Comparison of ENCODE assay signal across 8 cellular contexts in the genomic region with DNA sequence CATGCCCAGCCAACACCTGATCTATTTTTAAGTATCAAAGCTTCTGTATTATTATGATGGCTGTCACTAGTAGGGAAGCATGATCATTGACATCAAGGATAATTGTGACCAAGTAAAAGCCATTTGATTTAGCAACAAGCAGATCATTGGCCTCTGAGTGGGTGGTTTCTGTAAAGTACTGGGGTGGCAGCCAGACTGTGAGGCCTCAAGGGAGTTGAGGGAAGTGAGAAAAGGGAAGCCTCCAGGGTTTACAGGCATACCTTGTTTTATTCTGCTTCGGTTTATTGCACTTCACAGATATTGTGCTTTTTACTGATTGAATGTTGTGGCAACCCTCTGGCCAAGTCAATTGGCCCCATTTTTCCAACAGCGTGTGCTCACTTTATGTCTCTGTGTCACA.
DNase-seq lines count a peak whose midpoint lies in the region; ATAC-seq, FAIRE-seq and TF ChIP-seq lines count a peak whose summit lies in the region.

No MANE protein-coding gene starts in this region.

- no peaks in the 10 kb centered on the region for H3K9me3 Mint-ChIP-seq in WTC11

- no peak overlapping the region for H2AFZ ChIP-seq in Karpas-422 (ENCODE audit: low read length)

- no peak overlapping the region for H3K27ac ChIP-seq in Karpas-422 (ENCODE audit: low read length)
- H3K27ac ChIP-seq in lower lobe of right lung: no peak overlapping the region

- TF ChIP-seq CTCF in lower lobe of right lung (IDR thresholded peaks at IDR 0.05) (no peak), WTC11 (IDR thresholded peaks at IDR 0.05) (no peak)

- ATAC-seq in GM18520 (IDR thresholded peaks at IDR 0.05; ENCODE audit: unreplicated experiment): peak; percentile 37
- ATAC-seq in GM21723 (IDR thresholded peaks at IDR 0.05; ENCODE audit: unreplicated experiment): peak; percentile 71
- peak; percentile 70 to 82 for ATAC-seq in lower lobe of right lung
- ATAC-seq in WTC11: no peak

- H3K4me1 ChIP-seq in Karpas-422 (ENCODE audit: low read length) (peaks cover 10% of the 10 kb centered on the region), lower lobe of right lung (no peaks in the 10 kb centered on the region)

- intact Hi-C loops in lower lobe of right lung (cut with DNase I): no loop called here

- CTCF ChIA-PET in WTC11 (lab: Charles Lee): no interaction called here

- H3K36me3 Mint-ChIP-seq in WTC11: no peaks in the 10 kb centered on the region

- H3K27me3 ChIP-seq in Karpas-422 (ENCODE audit: low read length): no peaks in the 10 kb centered on the region
- H3K27me3 ChIP-seq in lower lobe of right lung (ENCODE audit: low read depth): no peaks in the 10 kb centered on the region

- H3K4me1 Mint-ChIP-seq in WTC11: peaks cover 7% of the 10 kb centered on the region

- no peak overlapping the region for H3K9ac ChIP-seq in Karpas-422 (ENCODE audit: low read length)

- H3K9me3 ChIP-seq in Karpas-422 (ENCODE audit: low read length): no peaks in the 10 kb centered on the region
- H3K9me3 ChIP-seq in lower lobe of right lung: no peaks in the 10 kb centered on the region

- no peak overlapping the region for H3K4me3 Mint-ChIP-seq in WTC11

- FAIRE-seq in urothelium cell line (lab: Jason Lieb, UNC): no peak

- H3K4me2 ChIP-seq in Karpas-422 (ENCODE audit: low read depth, low read length, poor library complexity, severe bottlenecking): no peak overlapping the region

- peaks cover 35% of the 10 kb centered on the region for H3K27me3 Mint-ChIP-seq in WTC11 (ENCODE audit: low read depth)

- no peaks in the 10 kb centered on the region for H4K20me1 ChIP-seq in Karpas-422 (ENCODE audit: insufficient read depth, low read depth, low read length)

- H3K27ac Mint-ChIP-seq in WTC11: no peak overlapping the region

- no peaks in the 10 kb centered on the region for H3K79me2 ChIP-seq in Karpas-422 (ENCODE audit: low read length)

- POLR2A ChIA-PET in WTC11 (lab: Charles Lee): no interaction called here

- DNase-seq in Karpas-422: peak; percentile 63
- DNase-seq in lower lobe of right lung: no peak
- DNase-seq in central memory CD4-positive, alpha-beta T cell: no peak
- DNase-seq in urothelium cell line (ENCODE audit: low spot score): no peak
- no peak for DNase-seq in WTC11 (ENCODE audit: low spot score)
- no peak for DNase-seq in stimulated activated CD4-positive, alpha-beta T cell treated with anti-CD3 and anti-CD28 coated beads, Interleukin-2, amount 100 ng/mL, for 48 hours

- H3K36me3 ChIP-seq in Karpas-422 (ENCODE audit: insufficient read depth, low read length): no peaks in the 10 kb centered on the region
- H3K36me3 ChIP-seq in lower lobe of right lung: no peaks in the 10 kb centered on the region

- H3K9me2 ChIP-seq in Karpas-422 (replicated peaks; ENCODE audit: insufficient read depth, low read length): no peaks in the 10 kb centered on the region

- H3K4me3 ChIP-seq in Karpas-422 (ENCODE audit: low read length) (no peak overlapping the region), lower lobe of right lung (no peak overlapping the region)

TF ChIP-seq in WTC11, 78 proteins besides CTCF, POLR2A, EP300 and RAD21:
- TF ChIP-seq MXD4 (CRISPR knock-in tag; IDR thresholded peaks at IDR 0.05; ENCODE audit: borderline replicate concordance) (no peak), MYBL2 (CRISPR knock-in tag; IDR thresholded peaks at IDR 0.05) (no peak), ZNF219 (CRISPR knock-in tag; IDR thresholded peaks at IDR 0.05; ENCODE audit: borderline replicate concordance) (no peak), ZNF671 (CRISPR knock-in tag; IDR thresholded peaks at IDR 0.05) (no peak), ZNF138 (CRISPR knock-in tag; conservative IDR thresholded peaks at IDR 0.05) (no peak), ZNF263 (CRISPR knock-in tag; IDR thresholded peaks at IDR 0.05; ENCODE audit: low read depth) (no peak), TEAD4 (CRISPR knock-in tag; IDR thresholded peaks at IDR 0.05) (no peak)
- TF ChIP-seq, protein P1, sequence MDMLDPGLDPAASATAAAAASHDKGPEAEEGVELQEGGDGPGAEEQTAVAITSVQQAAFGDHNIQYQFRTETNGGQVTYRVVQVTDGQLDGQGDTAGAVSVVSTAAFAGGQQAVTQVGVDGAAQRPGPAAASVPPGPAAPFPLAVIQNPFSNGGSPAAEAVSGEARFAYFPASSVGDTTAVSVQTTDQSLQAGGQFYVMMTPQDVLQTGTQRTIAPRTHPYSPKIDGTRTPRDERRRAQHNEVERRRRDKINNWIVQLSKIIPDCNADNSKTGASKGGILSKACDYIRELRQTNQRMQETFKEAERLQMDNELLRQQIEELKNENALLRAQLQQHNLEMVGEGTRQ (CRISPR knock-in tag; IDR thresholded peaks at IDR 0.05): no peak
